10 cellular contexts compared by ENCODE assay signal in the genomic region with DNA sequence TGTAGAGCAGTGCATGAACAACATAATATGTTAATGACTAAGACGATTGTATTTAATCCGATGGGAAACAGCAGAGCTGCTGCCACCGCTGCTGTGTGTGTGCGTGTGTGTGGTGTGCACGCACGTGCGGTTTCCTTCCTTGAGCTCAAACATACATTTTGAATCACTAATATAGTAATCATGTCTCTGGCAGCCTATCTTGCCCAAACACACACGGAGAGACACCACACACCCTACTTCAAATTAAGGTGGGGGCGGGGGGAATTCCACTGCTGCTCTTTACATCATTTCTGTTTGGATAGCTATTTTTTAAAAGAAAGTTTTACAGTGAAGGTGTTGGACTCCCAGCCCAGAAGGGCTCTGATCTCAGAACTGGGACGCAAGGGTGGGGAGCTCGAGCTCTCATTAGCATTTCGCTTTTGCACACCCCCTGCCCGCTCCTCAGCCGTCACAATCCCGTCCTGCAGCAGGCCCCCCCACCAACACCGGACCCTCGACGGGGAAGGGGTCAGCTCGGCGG. TPM values are rescaled to one million over a fixed set of nuclear protein-coding genes. Genes with fewer than 3 reads are reported as not detected.
A peak's percentile ranks its signal among the peaks of the same experiment; 100 is the strongest.
DNase-seq lines count a peak whose midpoint lies in the region; ATAC-seq lines count a peak whose summit lies in the region.
"Had no signal": no experiment of that assay in that cellular context is flagged by ENCODE, and none has a peak within 500 bp of the region (broad histone marks: within the 10 kb centered on the region; RNA-seq: fewer than 3 reads in every experiment).

No MANE protein-coding gene starts in this region.

- H3K9me3 Mint-ChIP-seq in activated T-helper 1 cell treated with anti-CD3 and anti-CD28 coated beads, Interleukin-12 subunit alpha, Interleukin-12 subunit beta, Interleukin-2, Interleukin-4 antibody, amounts not matched to agents 30 ng/mL and 10 ng/mL and 1 ng/mL, durations not matched to agents 14 hours and 24 hours and 36 hours: no peaks in the 10 kb centered on the region
- H3K9me3 Mint-ChIP-seq in stimulated activated naive B cell treated with anti-CD40 and anti-IgM and Interleukin-4, amounts not matched to agents 10 μg/mL and 1 μg/mL and 100 μg/mL, for 72 hours: no peaks in the 10 kb centered on the region

- H3K27me3 ChIP-seq in iPS-15b (ENCODE audit: control insufficient read depth, insufficient read depth, low read length): peaks cover 41% of the 10 kb centered on the region
- H3K27me3 ChIP-seq: SJSA1 had no signal

- H3K4me3 ChIP-seq in iPS-15b (ENCODE audit: low read depth, low read length): peak overlapping the region; percentile 37
- H3K4me3 ChIP-seq: SJSA1 had no signal

- intact Hi-C loops in activated T-helper 1 cell treated with anti-CD3 and anti-CD28 coated beads, Interleukin-12 subunit alpha, Interleukin-12 subunit beta, Interleukin-2, Interleukin-4 antibody, amounts not matched to agents 30 ng/mL and 10 ng/mL and 1 ng/mL, durations not matched to agents 14 hours and 24 hours and 36 hours (cut with micrococcal nuclease): loop anchor here (5.0 kb wide), 1 partner anchor 57 kb away; no protein-coding TSS in a partner anchor

- H3K36me3 Mint-ChIP-seq in activated T-helper 1 cell treated with anti-CD3 and anti-CD28 coated beads, Interleukin-12 subunit alpha, Interleukin-12 subunit beta, Interleukin-2, Interleukin-4 antibody, amounts not matched to agents 30 ng/mL and 10 ng/mL and 1 ng/mL, durations not matched to agents 14 hours and 24 hours and 36 hours (ENCODE audit: low read depth): no peaks in the 10 kb centered on the region
- H3K36me3 Mint-ChIP-seq in stimulated activated naive B cell treated with anti-CD40 and anti-IgM and Interleukin-4, amounts not matched to agents 10 μg/mL and 1 μg/mL and 100 μg/mL, for 72 hours: peaks cover 0 to 2% of the 10 kb centered on the region in 2 donors

- no peaks in the 10 kb centered on the region for H3K9me3 ChIP-seq in iPS-15b (ENCODE audit: control insufficient read depth, insufficient read depth, low read length)
- H3K9me3 ChIP-seq: prostate gland, SJSA1 had no signal

- H3K4me1 Mint-ChIP-seq in activated T-helper 1 cell treated with anti-CD3 and anti-CD28 coated beads, Interleukin-12 subunit alpha, Interleukin-12 subunit beta, Interleukin-2, Interleukin-4 antibody, amounts not matched to agents 30 ng/mL and 10 ng/mL and 1 ng/mL, durations not matched to agents 14 hours and 24 hours and 36 hours (ENCODE audit: low read depth): peaks cover 7% of the 10 kb centered on the region
- peaks cover 8 to 13% of the 10 kb centered on the region in 2 donors for H3K4me1 Mint-ChIP-seq in stimulated activated naive B cell treated with anti-CD40 and anti-IgM and Interleukin-4, amounts not matched to agents 10 μg/mL and 1 μg/mL and 100 μg/mL, for 72 hours

- H3K36me3 ChIP-seq in iPS-15b (ENCODE audit: control insufficient read depth, insufficient read depth, low read length): no peaks in the 10 kb centered on the region
- H3K36me3 ChIP-seq: prostate gland, SJSA1 had no signal

- H3K4me3 Mint-ChIP-seq in activated T-helper 1 cell treated with anti-CD3 and anti-CD28 coated beads, Interleukin-12 subunit alpha, Interleukin-12 subunit beta, Interleukin-2, Interleukin-4 antibody, amounts not matched to agents 30 ng/mL and 10 ng/mL and 1 ng/mL, durations not matched to agents 14 hours and 24 hours and 36 hours: peak overlapping the region; percentile 57
- peak overlapping the region; percentile 51 to 67 for H3K4me3 Mint-ChIP-seq in stimulated activated naive B cell treated with anti-CD40 and anti-IgM and Interleukin-4, amounts not matched to agents 10 μg/mL and 1 μg/mL and 100 μg/mL, for 72 hours

- H3K27ac Mint-ChIP-seq in activated T-helper 1 cell treated with anti-CD3 and anti-CD28 coated beads, Interleukin-12 subunit alpha, Interleukin-12 subunit beta, Interleukin-2, Interleukin-4 antibody, amounts not matched to agents 30 ng/mL and 10 ng/mL and 1 ng/mL, durations not matched to agents 14 hours and 24 hours and 36 hours: peak overlapping the region; percentile 26
- peak overlapping the region; percentile 45 for H3K27ac Mint-ChIP-seq in stimulated activated naive B cell treated with anti-CD40 and anti-IgM and Interleukin-4, amounts not matched to agents 10 μg/mL and 1 μg/mL and 100 μg/mL, for 72 hours

- H3K9ac ChIP-seq in iPS-15b (ENCODE audit: low read depth, low read length): no peak overlapping the region

- ATAC-seq in stimulated activated naive B cell treated with anti-CD40 and anti-IgM and Interleukin-4, amounts not matched to agents 10 μg/mL and 1 μg/mL and 100 μg/mL, for 72 hours (replicated peaks): peak; percentile 82 to 84
- ATAC-seq in HG03457 (IDR thresholded peaks at IDR 0.05; ENCODE audit: unreplicated experiment) (no peak), GM18498 (IDR thresholded peaks at IDR 0.05; ENCODE audit: unreplicated experiment) (no peak), GM21526 (IDR thresholded peaks at IDR 0.05; ENCODE audit: low FRiP score, unreplicated experiment) (no peak), GM21381 (IDR thresholded peaks at IDR 0.05; ENCODE audit: unreplicated experiment) (no peak)

- H3K4me1 ChIP-seq in iPS-15b (ENCODE audit: control insufficient read depth, insufficient read depth, low read length): peaks cover 28% of the 10 kb centered on the region
- H3K4me1 ChIP-seq: SJSA1 had no signal

- peaks cover 46% of the 10 kb centered on the region for H3K27me3 Mint-ChIP-seq in activated T-helper 1 cell treated with anti-CD3 and anti-CD28 coated beads, Interleukin-12 subunit alpha, Interleukin-12 subunit beta, Interleukin-2, Interleukin-4 antibody, amounts not matched to agents 30 ng/mL and 10 ng/mL and 1 ng/mL, durations not matched to agents 14 hours and 24 hours and 36 hours (ENCODE audit: insufficient read depth)
- H3K27me3 Mint-ChIP-seq in stimulated activated naive B cell treated with anti-CD40 and anti-IgM and Interleukin-4, amounts not matched to agents 10 μg/mL and 1 μg/mL and 100 μg/mL, for 72 hours: peaks cover 31 to 51% of the 10 kb centered on the region in 2 donors

- peak; percentile 48 for DNase-seq in SW480 (ENCODE audit: low spot score)
- DNase-seq in activated T-helper 1 cell treated with anti-CD3 and anti-CD28 coated beads, Interleukin-12 subunit alpha, Interleukin-12 subunit beta, Interleukin-2, Interleukin-4 antibody, amounts not matched to agents 30 ng/mL and 10 ng/mL and 1 ng/mL, durations not matched to agents 14 hours and 24 hours and 36 hours (ENCODE audit: low spot score): no peak
- DNase-seq in stimulated activated naive B cell treated with anti-CD40 and anti-IgM and Interleukin-4, amounts not matched to agents 10 μg/mL and 1 μg/mL and 100 μg/mL, for 72 hours: peak; percentile 40

RNA-seq across cellular contexts. Expression of a gene that starts 0.6 kb away (rescaled TPM):
- total RNA-seq in activated T-helper 1 cell treated with anti-CD3 and anti-CD28 coated beads, Interleukin-12 subunit alpha, Interleukin-12 subunit beta, Interleukin-2, Interleukin-4 antibody, amounts not matched to agents 30 ng/mL and 10 ng/mL and 1 ng/mL, durations not matched to agents 14 hours and 24 hours and 36 hours: 0.05 and 0.39 TPM in 2 replicates
- total RNA-seq: SJSA1 had no signal

RNA-seq across cellular contexts. Expression of a gene that starts 33.9 kb away (rescaled TPM):
- total RNA-seq in activated T-helper 1 cell treated with anti-CD3 and anti-CD28 coated beads, Interleukin-12 subunit alpha, Interleukin-12 subunit beta, Interleukin-2, Interleukin-4 antibody, amounts not matched to agents 30 ng/mL and 10 ng/mL and 1 ng/mL, durations not matched to agents 14 hours and 24 hours and 36 hours: 1.3 and 1.7 TPM in 2 replicates
- total RNA-seq: prostate gland, SJSA1 had no signal

Comparison
In these comparisons a context has a peak if more than half of its experiments do, and no peak if none do; other contexts are left out.
1. ATAC-seq: peak in stimulated activated naive B cell treated with anti-CD40 and anti-IgM and Interleukin-4, amounts not matched to agents 10 μg/mL and 1 μg/mL and 100 μg/mL, for 72 hours (2 of 2); none in HG03457 (single experiment), GM18498 (single experiment), GM21526 (single experiment) and GM21381 (single experiment).